Comparison of ENCODE assay signal across 1 cellular context in the genomic region with DNA sequence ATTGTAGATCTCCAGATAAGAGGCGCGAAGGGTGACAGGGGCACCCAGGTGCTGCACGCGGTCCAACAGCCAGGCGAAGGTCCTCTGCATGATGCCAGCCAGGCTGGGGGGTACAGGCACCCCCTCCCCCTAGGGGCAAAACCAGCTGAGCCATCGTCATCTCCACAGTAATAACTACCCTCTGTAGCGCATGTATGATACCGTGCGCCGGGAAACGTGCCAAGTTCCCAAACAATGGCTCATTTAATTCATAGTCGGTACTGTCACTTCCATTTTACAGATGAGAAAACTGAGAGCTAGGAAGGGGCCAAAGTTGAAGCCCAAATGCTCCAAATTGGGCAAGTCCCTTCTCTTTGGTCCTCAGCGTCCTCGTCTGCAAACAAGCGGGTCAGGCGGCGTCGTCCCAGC.
TF ChIP-seq lines count a peak whose summit lies in the region.

No MANE protein-coding gene starts in this region.

TF ChIP-seq in K562, 482 proteins besides CTCF, POLR2A, EP300 and RAD21:
- TF ChIP-seq NFIC (IDR thresholded peaks at IDR 0.05) (0 out of 2 replicates have a peak, but pooled peaks have one; percentile 13), GABPB2 (CRISPR knock-in tag; conservative IDR thresholded peaks at IDR 0.05) (no peak), ZNF830 (CRISPR knock-in tag; IDR thresholded peaks at IDR 0.05) (no peak), DDX20 (tag; IDR thresholded peaks at IDR 0.05; ENCODE audit: low read depth) (no peak), IFI16 (CRISPR knock-in tag; IDR thresholded peaks at IDR 0.05) (no peak), HDAC6 (IDR thresholded peaks at IDR 0.05; ENCODE audit: low read depth, low read length) (no peak), RBM25 (IDR thresholded peaks at IDR 0.05; ENCODE audit: low read depth, low read length, severe bottlenecking) (peak; percentile 34), HSF4 (CRISPR knock-in tag; IDR thresholded peaks at IDR 0.05; ENCODE audit: borderline replicate concordance) (no peak)
- TF ChIP-seq, protein P1, sequence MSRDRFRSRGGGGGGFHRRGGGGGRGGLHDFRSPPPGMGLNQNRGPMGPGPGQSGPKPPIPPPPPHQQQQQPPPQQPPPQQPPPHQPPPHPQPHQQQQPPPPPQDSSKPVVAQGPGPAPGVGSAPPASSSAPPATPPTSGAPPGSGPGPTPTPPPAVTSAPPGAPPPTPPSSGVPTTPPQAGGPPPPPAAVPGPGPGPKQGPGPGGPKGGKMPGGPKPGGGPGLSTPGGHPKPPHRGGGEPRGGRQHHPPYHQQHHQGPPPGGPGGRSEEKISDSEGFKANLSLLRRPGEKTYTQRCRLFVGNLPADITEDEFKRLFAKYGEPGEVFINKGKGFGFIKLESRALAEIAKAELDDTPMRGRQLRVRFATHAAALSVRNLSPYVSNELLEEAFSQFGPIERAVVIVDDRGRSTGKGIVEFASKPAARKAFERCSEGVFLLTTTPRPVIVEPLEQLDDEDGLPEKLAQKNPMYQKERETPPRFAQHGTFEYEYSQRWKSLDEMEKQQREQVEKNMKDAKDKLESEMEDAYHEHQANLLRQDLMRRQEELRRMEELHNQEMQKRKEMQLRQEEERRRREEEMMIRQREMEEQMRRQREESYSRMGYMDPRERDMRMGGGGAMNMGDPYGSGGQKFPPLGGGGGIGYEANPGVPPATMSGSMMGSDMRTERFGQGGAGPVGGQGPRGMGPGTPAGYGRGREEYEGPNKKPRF (IDR thresholded peaks at IDR 0.05; ENCODE audit: low read depth, low read length): no peak
- TF ChIP-seq, protein P2, sequence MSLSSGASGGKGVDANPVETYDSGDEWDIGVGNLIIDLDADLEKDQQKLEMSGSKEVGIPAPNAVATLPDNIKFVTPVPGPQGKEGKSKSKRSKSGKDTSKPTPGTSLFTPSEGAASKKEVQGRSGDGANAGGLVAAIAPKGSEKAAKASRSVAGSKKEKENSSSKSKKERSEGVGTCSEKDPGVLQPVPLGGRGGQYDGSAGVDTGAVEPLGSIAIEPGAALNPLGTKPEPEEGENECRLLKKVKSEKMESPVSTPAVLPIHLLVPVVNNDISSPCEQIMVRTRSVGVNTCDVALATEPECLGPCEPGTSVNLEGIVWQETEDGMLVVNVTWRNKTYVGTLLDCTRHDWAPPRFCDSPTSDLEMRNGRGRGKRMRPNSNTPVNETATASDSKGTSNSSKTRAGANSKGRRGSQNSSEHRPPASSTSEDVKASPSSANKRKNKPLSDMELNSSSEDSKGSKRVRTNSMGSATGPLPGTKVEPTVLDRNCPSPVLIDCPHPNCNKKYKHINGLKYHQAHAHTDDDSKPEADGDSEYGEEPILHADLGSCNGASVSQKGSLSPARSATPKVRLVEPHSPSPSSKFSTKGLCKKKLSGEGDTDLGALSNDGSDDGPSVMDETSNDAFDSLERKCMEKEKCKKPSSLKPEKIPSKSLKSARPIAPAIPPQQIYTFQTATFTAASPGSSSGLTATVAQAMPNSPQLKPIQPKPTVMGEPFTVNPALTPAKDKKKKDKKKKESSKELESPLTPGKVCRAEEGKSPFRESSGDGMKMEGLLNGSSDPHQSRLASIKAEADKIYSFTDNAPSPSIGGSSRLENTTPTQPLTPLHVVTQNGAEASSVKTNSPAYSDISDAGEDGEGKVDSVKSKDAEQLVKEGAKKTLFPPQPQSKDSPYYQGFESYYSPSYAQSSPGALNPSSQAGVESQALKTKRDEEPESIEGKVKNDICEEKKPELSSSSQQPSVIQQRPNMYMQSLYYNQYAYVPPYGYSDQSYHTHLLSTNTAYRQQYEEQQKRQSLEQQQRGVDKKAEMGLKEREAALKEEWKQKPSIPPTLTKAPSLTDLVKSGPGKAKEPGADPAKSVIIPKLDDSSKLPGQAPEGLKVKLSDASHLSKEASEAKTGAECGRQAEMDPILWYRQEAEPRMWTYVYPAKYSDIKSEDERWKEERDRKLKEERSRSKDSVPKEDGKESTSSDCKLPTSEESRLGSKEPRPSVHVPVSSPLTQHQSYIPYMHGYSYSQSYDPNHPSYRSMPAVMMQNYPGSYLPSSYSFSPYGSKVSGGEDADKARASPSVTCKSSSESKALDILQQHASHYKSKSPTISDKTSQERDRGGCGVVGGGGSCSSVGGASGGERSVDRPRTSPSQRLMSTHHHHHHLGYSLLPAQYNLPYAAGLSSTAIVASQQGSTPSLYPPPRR (CRISPR knock-in tag; IDR thresholded peaks at IDR 0.05; ENCODE audit: borderline replicate concordance): no peak
- TF ChIP-seq, protein P3, sequence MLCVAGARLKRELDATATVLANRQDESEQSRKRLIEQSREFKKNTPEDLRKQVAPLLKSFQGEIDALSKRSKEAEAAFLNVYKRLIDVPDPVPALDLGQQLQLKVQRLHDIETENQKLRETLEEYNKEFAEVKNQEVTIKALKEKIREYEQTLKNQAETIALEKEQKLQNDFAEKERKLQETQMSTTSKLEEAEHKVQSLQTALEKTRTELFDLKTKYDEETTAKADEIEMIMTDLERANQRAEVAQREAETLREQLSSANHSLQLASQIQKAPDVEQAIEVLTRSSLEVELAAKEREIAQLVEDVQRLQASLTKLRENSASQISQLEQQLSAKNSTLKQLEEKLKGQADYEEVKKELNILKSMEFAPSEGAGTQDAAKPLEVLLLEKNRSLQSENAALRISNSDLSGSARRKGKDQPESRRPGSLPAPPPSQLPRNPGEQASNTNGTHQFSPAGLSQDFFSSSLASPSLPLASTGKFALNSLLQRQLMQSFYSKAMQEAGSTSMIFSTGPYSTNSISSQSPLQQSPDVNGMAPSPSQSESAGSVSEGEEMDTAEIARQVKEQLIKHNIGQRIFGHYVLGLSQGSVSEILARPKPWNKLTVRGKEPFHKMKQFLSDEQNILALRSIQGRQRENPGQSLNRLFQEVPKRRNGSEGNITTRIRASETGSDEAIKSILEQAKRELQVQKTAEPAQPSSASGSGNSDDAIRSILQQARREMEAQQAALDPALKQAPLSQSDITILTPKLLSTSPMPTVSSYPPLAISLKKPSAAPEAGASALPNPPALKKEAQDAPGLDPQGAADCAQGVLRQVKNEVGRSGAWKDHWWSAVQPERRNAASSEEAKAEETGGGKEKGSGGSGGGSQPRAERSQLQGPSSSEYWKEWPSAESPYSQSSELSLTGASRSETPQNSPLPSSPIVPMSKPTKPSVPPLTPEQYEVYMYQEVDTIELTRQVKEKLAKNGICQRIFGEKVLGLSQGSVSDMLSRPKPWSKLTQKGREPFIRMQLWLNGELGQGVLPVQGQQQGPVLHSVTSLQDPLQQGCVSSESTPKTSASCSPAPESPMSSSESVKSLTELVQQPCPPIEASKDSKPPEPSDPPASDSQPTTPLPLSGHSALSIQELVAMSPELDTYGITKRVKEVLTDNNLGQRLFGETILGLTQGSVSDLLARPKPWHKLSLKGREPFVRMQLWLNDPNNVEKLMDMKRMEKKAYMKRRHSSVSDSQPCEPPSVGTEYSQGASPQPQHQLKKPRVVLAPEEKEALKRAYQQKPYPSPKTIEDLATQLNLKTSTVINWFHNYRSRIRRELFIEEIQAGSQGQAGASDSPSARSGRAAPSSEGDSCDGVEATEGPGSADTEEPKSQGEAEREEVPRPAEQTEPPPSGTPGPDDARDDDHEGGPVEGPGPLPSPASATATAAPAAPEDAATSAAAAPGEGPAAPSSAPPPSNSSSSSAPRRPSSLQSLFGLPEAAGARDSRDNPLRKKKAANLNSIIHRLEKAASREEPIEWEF (CRISPR knock-in tag; IDR thresholded peaks at IDR 0.05): no peak
- TF ChIP-seq, protein P4, sequence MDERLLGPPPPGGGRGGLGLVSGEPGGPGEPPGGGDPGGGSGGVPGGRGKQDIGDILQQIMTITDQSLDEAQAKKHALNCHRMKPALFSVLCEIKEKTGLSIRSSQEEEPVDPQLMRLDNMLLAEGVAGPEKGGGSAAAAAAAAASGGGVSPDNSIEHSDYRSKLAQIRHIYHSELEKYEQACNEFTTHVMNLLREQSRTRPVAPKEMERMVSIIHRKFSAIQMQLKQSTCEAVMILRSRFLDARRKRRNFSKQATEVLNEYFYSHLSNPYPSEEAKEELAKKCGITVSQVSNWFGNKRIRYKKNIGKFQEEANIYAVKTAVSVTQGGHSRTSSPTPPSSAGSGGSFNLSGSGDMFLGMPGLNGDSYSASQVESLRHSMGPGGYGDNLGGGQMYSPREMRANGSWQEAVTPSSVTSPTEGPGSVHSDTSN (CRISPR knock-in tag; IDR thresholded peaks at IDR 0.05; ENCODE audit: low read depth): no peak
- TF ChIP-seq, protein P4 (tag; conservative IDR thresholded peaks at IDR 0.05; ENCODE audit: low read depth): no peak
TF ChIP-seq in K562: peak in this region for 2.
